Comparison of ENCODE assay signal across 13 cellular contexts in genomic region chr19:16369664-16370576, GRCh38. TPM values are rescaled to one million over a fixed set of nuclear protein-coding genes. Genes with fewer than 3 reads are reported as not detected.
DNase-seq lines count a peak whose midpoint lies in the region; ATAC-seq, FAIRE-seq and TF ChIP-seq lines count a peak whose summit lies in the region.
"Had no signal": no experiment of that assay in that cellular context is flagged by ENCODE, and none has a peak within 500 bp of the region (broad histone marks: within the 10 kb centered on the region; RNA-seq: fewer than 3 reads in every experiment).

No MANE protein-coding gene starts in this region.

- H3K4me1 ChIP-seq in Loucy (ENCODE audit: insufficient read depth, low read length, poor library complexity, severe bottlenecking) (peaks cover 85% of the 10 kb centered on the region), GM12878 (ENCODE audit: control insufficient read depth, insufficient read depth, low read length) (peaks cover 76% of the 10 kb centered on the region)

- H3F3A ChIP-seq in Loucy (ENCODE audit: low read depth) = peaks cover 3% of the 10 kb centered on the region; the same call in 1 of the 2 replicates

- no peak for TF ChIP-seq POLR2A in GM12878 (IDR thresholded peaks at IDR 0.05; ENCODE audit: low read depth, low read length)

- intact Hi-C loops in GM12878 (cut with micrococcal nuclease; ENCODE audit: unreplicated experiment) = no loop called here

- CTCF ChIA-PET in GM12878 (lab: Yijun Ruan, JAX) = interaction anchor here (1.4 to 2.2 kb wide), 3 partner anchors 13 to 123 kb away, joined by 3 to 11 read pairs (median 6); no protein-coding TSS in a partner anchor

- TF ChIP-seq CTCF in Loucy (conservative IDR thresholded peaks at IDR 0.05; ENCODE audit: low read length) (no peak), GM12878 (IDR thresholded peaks at IDR 0.05 in 2 of 3, conservative IDR thresholded peaks at IDR 0.05 in 1 of 3; ENCODE audit: control insufficient read depth in 2 of 3, extremely low read depth in 1 of 3, insufficient read depth in 1 of 3, low read depth in 3 of 3, low read length in 3 of 3) (no peak)

- POLR2A ChIA-PET in GM12878 (lab: Charles Lee) = interaction anchor here (0.5 to 1.1 kb wide), 3 partner anchors 19 to 39 kb away, joined by 3 read pairs; no protein-coding TSS in a partner anchor

- no peaks in the 10 kb centered on the region for H3K27me3 ChIP-seq in Loucy (ENCODE audit: insufficient read depth, low read length, poor library complexity, severe bottlenecking)
- H3K27me3 ChIP-seq in GM12878 (replicated peaks in 1 of 2; ENCODE audit: control insufficient read depth in 2 of 2, insufficient read depth in 2 of 2, low read length in 1 of 2) = no peaks in the 10 kb centered on the region

- H3K4me3 ChIP-seq in Loucy (ENCODE audit: low read length, poor library complexity, severe bottlenecking) = no peak overlapping the region
- H3K4me3 ChIP-seq in GM12878 = no peak overlapping the region

- in situ Hi-C loops in GM12878 (cut with MboI) = no loop called here

- H3K79me2 ChIP-seq in Loucy (ENCODE audit: insufficient read depth, low read length) = no peaks in the 10 kb centered on the region
- no peaks in the 10 kb centered on the region for H3K79me2 ChIP-seq in GM12878 (ENCODE audit: control insufficient read depth, insufficient read depth, low read length)

- H2AFZ ChIP-seq in Loucy (ENCODE audit: low read length) (no peak overlapping the region), GM12878 (ENCODE audit: control insufficient read depth, low read depth, low read length) (no peak overlapping the region)

- RAD21 ChIA-PET in GM12878 (lab: Charles Lee; ENCODE audit: unreplicated experiment) = interaction anchor here (1.3 to 4.4 kb wide), 2 partner anchors 13 to 27 kb away, joined by 7 to 26 read pairs; no protein-coding TSS in a partner anchor

- H3K4me2 ChIP-seq in Loucy (ENCODE audit: low read depth, low read length, poor library complexity, severe bottlenecking) (peak overlapping the region; percentile 75), GM12878 (ENCODE audit: control insufficient read depth, insufficient read depth) (peak overlapping the region; percentile 1; the same call in 1 of the 2 replicates)

- no peak overlapping the region; the same call in 1 of the 2 replicates for H3K27ac ChIP-seq in GM12878 (ENCODE audit: control insufficient read depth, insufficient read depth)

- WGBS in GM12878 (ENCODE audit: insufficient coverage, insufficient replicate concordance, low lambda C conversion rate, missing lambda C conversion rate) = 75% methylated on average over 22 of the region's 22 CpGs

- SMC1A ChIA-PET in GM12878 (lab: Charles Lee; ENCODE audit: uncharacterized antibody, unreplicated experiment) = interaction anchor here (0.8 to 4.1 kb wide), 3 partner anchors 13 to 41 kb away, joined by 5 to 30 read pairs (median 10); no protein-coding TSS in a partner anchor

- no peak for FAIRE-seq in GM12878 (lab: Jason Lieb, UNC)

- H4K20me1 ChIP-seq in Loucy (ENCODE audit: insufficient read depth, low read length, poor library complexity, severe bottlenecking) (no peaks in the 10 kb centered on the region), GM12878 (ENCODE audit: control insufficient read depth, insufficient read depth) (no peaks in the 10 kb centered on the region)

- H3K9ac ChIP-seq in Loucy (ENCODE audit: low read depth, low read length, poor library complexity, severe bottlenecking) = no peak overlapping the region
- no peak overlapping the region for H3K9ac ChIP-seq in GM12878 (ENCODE audit: control insufficient read depth, insufficient read depth, low read length)

- ATAC-seq in GM12878 (no peak), HG03442 (IDR thresholded peaks at IDR 0.05; ENCODE audit: unreplicated experiment) (no peak)
- ATAC-seq: SK-N-SH treated with all-trans-retinoic acid at 6 μM for 48 hours had no signal

- H3K9me3 ChIP-seq in Loucy (ENCODE audit: insufficient read depth, low read depth, low read length) (no peaks in the 10 kb centered on the region), GM12878 (replicated peaks; ENCODE audit: control insufficient read depth, insufficient read depth, low read length) (no peaks in the 10 kb centered on the region)

- no TSS peak for BruUV-seq in GM12878 (replicated peaks; lab: Mats Ljungman, UMichigan)

- H3K36me3 ChIP-seq in Loucy (ENCODE audit: insufficient read depth, low read length) (peaks cover 5% of the 10 kb centered on the region; the same call in 1 of the 2 replicates), GM12878 (ENCODE audit: control insufficient read depth in 2 of 2, insufficient read depth in 2 of 2, low read length in 1 of 2) (peaks cover 3 to 14% of the 10 kb centered on the region in 2 experiments; a peak in 3 of 4 replicates)

- TF ChIP-seq RAD21 in GM12878 (IDR thresholded peaks at IDR 0.05; ENCODE audit: insufficient read depth, low read depth, low read length) = no peak

- peak; percentile 62 to 63 for DNase-seq in activated CD4-positive, alpha-beta T cell treated with anti-CD3 and anti-CD28 coated beads for 4 hours
- DNase-seq in GM12878 (ENCODE audit: low read depth, low spot score) (no peak), NCI-H1048 (lab: John Stamatoyannopoulos, UW) (no peak), HCEC 1CT (no peak)
- peak; percentile 55 for DNase-seq in stimulated activated CD8-positive, alpha-beta memory T cell treated with anti-CD3 and anti-CD28 coated beads, Interleukin-12 subunit alpha, Interleukin-12 subunit beta, amount 100 ng/mL, for 4 hours (ENCODE audit: low read depth)
- DNase-seq: GDM1, glutamatergic neuron, H7, mesendoderm, NCI-H524 had no signal

- TF ChIP-seq EP300 in GM12878 (IDR thresholded peaks at IDR 0.05; ENCODE audit: borderline replicate concordance in 1 of 2, control insufficient read depth in 1 of 2, low read depth in 2 of 2, low read length in 2 of 2) = no peak

- no peaks in the 10 kb centered on the region for H3K9me2 ChIP-seq in Loucy (replicated peaks; ENCODE audit: low read depth, low read length)

TF ChIP-seq in GM12878, 131 proteins besides CTCF, POLR2A, EP300 and RAD21 (continues in another document):
- no peak for TF ChIP-seq MTA2 (IDR thresholded peaks at IDR 0.05; ENCODE audit: low read depth)
- no peak for TF ChIP-seq ZNF207 (IDR thresholded peaks at IDR 0.05; ENCODE audit: borderline replicate concordance)
- TF ChIP-seq PAX8 (IDR thresholded peaks at IDR 0.05) = no peak
- no peak for TF ChIP-seq HDAC6 (IDR thresholded peaks at IDR 0.05; ENCODE audit: unreplicated experiment)
- no peak for TF ChIP-seq BCLAF1 (IDR thresholded peaks at IDR 0.05)
- no peak for TF ChIP-seq TBL1XR1 (IDR thresholded peaks at IDR 0.05; ENCODE audit: low read depth, low read length)
- no peak for TF ChIP-seq ATF3 (IDR thresholded peaks at IDR 0.05; ENCODE audit: borderline replicate concordance, extremely low read depth, low read depth, low read length)
- no peak for TF ChIP-seq SRF (IDR thresholded peaks at IDR 0.05; ENCODE audit: low read depth in 2 of 2, low read length in 2 of 2)

RNA-seq across cellular contexts. Expression of gene KLF2, which starts 45.3 kb away (rescaled TPM):
- total RNA-seq in GM12878 (2013; cell fraction: nucleolus; rRNA removed) = 1.0 and 2.7 TPM in 2 replicates
- total RNA-seq in GM12878 (2014; rRNA removed) = 3.2 and 4.4 TPM in 2 replicates
- total RNA-seq in GM12878 (2014; rRNA removed; fragmentation: Illumina TruSeq; extraction: Trizol) = 0.74 and 1.0 TPM in 2 replicates
- 12.4 and 13.7 TPM in 2 replicates for total RNA-seq in GM12878 (2021)
- polyA plus RNA-seq in GM12878 (2011; ENCODE audit: low read depth) = 1.7 TPM
- polyA plus RNA-seq in GM12878 (2011; rRNA removed) = 0.20 and 0.23 TPM in 2 replicates
- polyA plus RNA-seq in GM12878 (2011; cell fraction: cytosol; rRNA removed) = 0.99 and 1.6 TPM in 2 replicates
- polyA plus RNA-seq in GM12878 (2011; cell fraction: nucleus; rRNA removed) = 3.2 and 8.0 TPM in 2 replicates
- polyA plus RNA-seq in GM12878 (2012) = 11.2 and 12.8 TPM in 2 replicates
- 0.14 and 0.66 TPM in 2 replicates for polyA plus RNA-seq in GM12878 (2014; fragmentation: Illumina TruSeq; extraction: Trizol)
- under 1 TPM; 0.16 to 0.71 TPM for polyA plus RNA-seq in GM12878 (2014; fragmentation: Nextera tagmentation; extraction: Ambion mirVana)
- polyA plus RNA-seq in GM12878 (2014; rRNA removed) = 3.8 and 7.6 TPM in 2 replicates
- 1 to 10 TPM in 1 of 2 experiments, under 1 TPM in 1; 1.00 to 1.8 TPM for polyA plus RNA-seq in GM12878 (2016; fragmentation: Nextera tagmentation; extraction: Ambion mirVana)
- 0.15 and 0.31 TPM in 2 replicates for polyA minus RNA-seq in GM12878 (2011; rRNA and poly(A)+ RNA removed)
- 1.5 TPM in 2 replicates for polyA minus RNA-seq in GM12878 (2011; cell fraction: cytosol; rRNA and poly(A)+ RNA removed)
- polyA minus RNA-seq in GM12878 (2011; cell fraction: nucleus; rRNA and poly(A)+ RNA removed) = 2.4 and 8.4 TPM in 2 replicates
- total RNA-seq: H7 had no signal

Comparison
In these comparisons a context has a peak if more than half of its experiments do, and no peak if none do; other contexts are left out.
1. DNase-seq: peak in activated CD4-positive, alpha-beta T cell treated with anti-CD3 and anti-CD28 coated beads for 4 hours (2 of 2) and stimulated activated CD8-positive, alpha-beta memory T cell treated with anti-CD3 and anti-CD28 coated beads, Interleukin-12 subunit alpha, Interleukin-12 subunit beta, amount 100 ng/mL, for 4 hours (single experiment); none in GM12878 (single experiment), NCI-H1048 (single experiment) and HCEC 1CT (single experiment).